In genomic region chr11:119356349-119357031, GRCh38 we compare ENCODE assay signal across 8 cellular contexts. TPM values are rescaled to one million over a fixed set of nuclear protein-coding genes. Genes with fewer than 3 reads are reported as not detected.
DNase-seq lines count a peak whose midpoint lies in the region; ATAC-seq and TF ChIP-seq lines count a peak whose summit lies in the region.

No MANE protein-coding gene starts in this region.

- H3F3A ChIP-seq in DOHH2 (ENCODE audit: control insufficient read depth, insufficient read depth), result 0 out of 2 replicates have a peak, but pooled peaks cover 5% of the 10 kb centered on the region

- no peaks in the 10 kb centered on the region for H4K20me1 ChIP-seq in DOHH2 (ENCODE audit: control insufficient read depth, insufficient read depth, low read depth, low read length)

- H3K27ac Mint-ChIP-seq in HFFc6, result peak overlapping the region; percentile 54
- H3K27ac Mint-ChIP-seq in activated CD8-positive, alpha-beta memory T cell treated with anti-CD3 and anti-CD28 coated beads, Interleukin-2, amount 10 ng/mL, durations not matched to agents 7 days and 5 days, result peak overlapping the region; percentile 60
- peak overlapping the region; percentile 63 to 89 for H3K27ac Mint-ChIP-seq in effector memory CD8-positive, alpha-beta T cell

- TF ChIP-seq CTCF in DOHH2 (IDR thresholded peaks at IDR 0.05; ENCODE audit: low read depth, low read length, poor library complexity, severe bottlenecking), result peak; percentile 97
- peak; percentile 96 for TF ChIP-seq CTCF in HFFc6 (IDR thresholded peaks at IDR 0.05)

- H3K4me3 ChIP-seq in DOHH2 (ENCODE audit: low read length), result peak overlapping the region; percentile 72

- peak; percentile 95 for ATAC-seq in activated CD8-positive, alpha-beta memory T cell treated with anti-CD3 and anti-CD28 coated beads, Interleukin-2, amount 10 ng/mL, durations not matched to agents 7 days and 5 days
- ATAC-seq in effector memory CD8-positive, alpha-beta T cell (replicated peaks), result peak; percentile 92
- ATAC-seq in GM18873 (IDR thresholded peaks at IDR 0.05; ENCODE audit: low FRiP score, unreplicated experiment), result no peak

- H3K4me2 ChIP-seq in DOHH2 (ENCODE audit: low read length), result peak overlapping the region; percentile 86

- no peaks in the 10 kb centered on the region for H3K36me3 Mint-ChIP-seq in HFFc6 (ENCODE audit: low read depth)
- H3K36me3 Mint-ChIP-seq in activated CD8-positive, alpha-beta memory T cell treated with anti-CD3 and anti-CD28 coated beads, Interleukin-2, amount 10 ng/mL, durations not matched to agents 7 days and 5 days, result no peaks in the 10 kb centered on the region
- H3K36me3 Mint-ChIP-seq in effector memory CD8-positive, alpha-beta T cell (ENCODE audit: insufficient read depth), result peaks cover 9% of the 10 kb centered on the region

- peak; percentile 65 for DNase-seq in HFFc6
- DNase-seq in NCI-H510A (lab: John Stamatoyannopoulos, UW), result peak; percentile 78
- peak; percentile 84 for DNase-seq in activated CD8-positive, alpha-beta memory T cell treated with anti-CD3 and anti-CD28 coated beads, Interleukin-2, amount 10 ng/mL, durations not matched to agents 7 days and 5 days
- DNase-seq in effector memory CD8-positive, alpha-beta T cell, result peak; percentile 63 to 76 (median 70)
- DNase-seq in mesenteric fat pad (ENCODE audit: low spot score), result peak; percentile 95
- DNase-seq in stimulated activated CD8-positive, alpha-beta memory T cell treated with anti-CD3 and anti-CD28 coated beads, Interleukin-2, amount 100 ng/mL, for 1 hour (ENCODE audit: low read depth in 2 of 2), result peak; percentile 39 to 53

- CTCF ChIA-PET in activated CD8-positive, alpha-beta memory T cell treated with anti-CD3 and anti-CD28 coated beads, Interleukin-2, amount 10 ng/mL, durations not matched to agents 7 days and 5 days (lab: Charles Lee), result interaction anchor here (0.6 to 8.9 kb wide), 44 partner anchors 8 to 461 kb away, joined by 3 to 318 read pairs (median 4); partner anchors contain the start of genes C1QTNF5, MFRP, NLRX1 and RNF26

- H3K79me2 ChIP-seq in DOHH2 (ENCODE audit: control insufficient read depth, low read length), result peaks cover 12% of the 10 kb centered on the region

- H3K4me1 Mint-ChIP-seq in HFFc6 (ENCODE audit: low read depth), result peaks cover 20% of the 10 kb centered on the region
- H3K4me1 Mint-ChIP-seq in activated CD8-positive, alpha-beta memory T cell treated with anti-CD3 and anti-CD28 coated beads, Interleukin-2, amount 10 ng/mL, durations not matched to agents 7 days and 5 days, result peaks cover 25% of the 10 kb centered on the region
- peaks cover 8 to 9% of the 10 kb centered on the region in 2 donors for H3K4me1 Mint-ChIP-seq in effector memory CD8-positive, alpha-beta T cell (ENCODE audit: low read depth in 2 of 2)

- peaks cover 58% of the 10 kb centered on the region for H3K36me3 ChIP-seq in DOHH2 (ENCODE audit: control insufficient read depth, low read length)

- H3K9me3 Mint-ChIP-seq in HFFc6, result no peaks in the 10 kb centered on the region
- H3K9me3 Mint-ChIP-seq in activated CD8-positive, alpha-beta memory T cell treated with anti-CD3 and anti-CD28 coated beads, Interleukin-2, amount 10 ng/mL, durations not matched to agents 7 days and 5 days (ENCODE audit: low read depth), result no peaks in the 10 kb centered on the region
- H3K9me3 Mint-ChIP-seq in effector memory CD8-positive, alpha-beta T cell, result no peaks in the 10 kb centered on the region

- no peaks in the 10 kb centered on the region for H3K27me3 ChIP-seq in DOHH2 (ENCODE audit: control insufficient read depth, low read length)

- H3K4me1 ChIP-seq in DOHH2 (ENCODE audit: control insufficient read depth, low read length), result peaks cover 51% of the 10 kb centered on the region

- no peak overlapping the region for H3K27ac ChIP-seq in DOHH2 (ENCODE audit: low read depth, low read length)

- no peaks in the 10 kb centered on the region for H3K9me2 ChIP-seq in DOHH2 (replicated peaks; ENCODE audit: control insufficient read depth, low read length)

- H3K9me3 ChIP-seq in DOHH2 (ENCODE audit: control insufficient read depth, insufficient read depth, low read length), result no peaks in the 10 kb centered on the region

- peak overlapping the region; percentile 91 for H3K4me3 Mint-ChIP-seq in HFFc6
- H3K4me3 Mint-ChIP-seq in activated CD8-positive, alpha-beta memory T cell treated with anti-CD3 and anti-CD28 coated beads, Interleukin-2, amount 10 ng/mL, durations not matched to agents 7 days and 5 days, result peak overlapping the region; percentile 77
- peak overlapping the region; percentile 86 to 88 for H3K4me3 Mint-ChIP-seq in effector memory CD8-positive, alpha-beta T cell

- H3K27me3 Mint-ChIP-seq in HFFc6 (ENCODE audit: insufficient read depth), result peaks cover 7% of the 10 kb centered on the region
- H3K27me3 Mint-ChIP-seq in activated CD8-positive, alpha-beta memory T cell treated with anti-CD3 and anti-CD28 coated beads, Interleukin-2, amount 10 ng/mL, durations not matched to agents 7 days and 5 days, result peaks cover 40% of the 10 kb centered on the region
- H3K27me3 Mint-ChIP-seq in effector memory CD8-positive, alpha-beta T cell, result peaks cover 32 to 67% of the 10 kb centered on the region in 2 donors

RNA-seq across cellular contexts. Expression of gene MFRP, which starts 10.0 kb away (rescaled TPM):
- not detected for total RNA-seq in HFFc6 (2021; fragmentation: NEBNext Ultra II Directional; extraction: Animal tissue kit (Norgen Biotek cat#: 25700))
- not detected for total RNA-seq in activated CD8-positive, alpha-beta memory T cell treated with anti-CD3 and anti-CD28 coated beads, Interleukin-2, amount 10 ng/mL, durations not matched to agents 7 days and 5 days
- not detected for total RNA-seq in mesenteric fat pad

RNA-seq across cellular contexts. Expression of gene C1QTNF5, which starts 15.8 kb away (rescaled TPM):
- total RNA-seq in HFFc6 (2021; fragmentation: NEBNext Ultra II Directional; extraction: Animal tissue kit (Norgen Biotek cat#: 25700)), result 10 to 100 TPM in 5 of 6 experiments, 1 to 10 TPM in 1; 8.2 to 16.1 (median 15.1) TPM
- total RNA-seq in activated CD8-positive, alpha-beta memory T cell treated with anti-CD3 and anti-CD28 coated beads, Interleukin-2, amount 10 ng/mL, durations not matched to agents 7 days and 5 days, result not detected
- 52.9 TPM for total RNA-seq in mesenteric fat pad

RNA-seq across cellular contexts. Expression of gene RNF26, which starts 22.2 kb away (rescaled TPM):
- 10 to 100 TPM; 48.6 to 63.5 (median 52.7) TPM for total RNA-seq in HFFc6 (2021; fragmentation: NEBNext Ultra II Directional; extraction: Animal tissue kit (Norgen Biotek cat#: 25700))
- 10 to 100 TPM; 38.7 to 42.1 TPM for total RNA-seq in activated CD8-positive, alpha-beta memory T cell treated with anti-CD3 and anti-CD28 coated beads, Interleukin-2, amount 10 ng/mL, durations not matched to agents 7 days and 5 days
- 20.6 TPM for total RNA-seq in mesenteric fat pad

RNA-seq across cellular contexts. Expression of gene USP2, which starts 25.0 kb away (rescaled TPM):
- under 1 TPM; 0.32 to 0.71 (median 0.49) TPM for total RNA-seq in HFFc6 (2021; fragmentation: NEBNext Ultra II Directional; extraction: Animal tissue kit (Norgen Biotek cat#: 25700))
- total RNA-seq in activated CD8-positive, alpha-beta memory T cell treated with anti-CD3 and anti-CD28 coated beads, Interleukin-2, amount 10 ng/mL, durations not matched to agents 7 days and 5 days, result under 1 TPM; 0.28 to 0.76 TPM
- total RNA-seq in mesenteric fat pad, result 4.2 TPM

RNA-seq across cellular contexts. Expression of gene MCAM, which starts 39.6 kb away (rescaled TPM):
- 1 to 10 TPM; 1.8 to 7.7 (median 6.9) TPM for total RNA-seq in HFFc6 (2021; fragmentation: NEBNext Ultra II Directional; extraction: Animal tissue kit (Norgen Biotek cat#: 25700))
- total RNA-seq in activated CD8-positive, alpha-beta memory T cell treated with anti-CD3 and anti-CD28 coated beads, Interleukin-2, amount 10 ng/mL, durations not matched to agents 7 days and 5 days, result 1 to 10 TPM; 2.5 to 3.9 TPM
- total RNA-seq in mesenteric fat pad, result 550 TPM

Comparison
In these comparisons a context has a peak if more than half of its experiments do, and no peak if none do; other contexts are left out.
1. RNA of gene C1QTNF5, which starts 15.8 kb away (total RNA-seq): 52.9 TPM in mesenteric fat pad (single experiment) and 8.2 to 16.1 TPM in HFFc6; not detected in activated CD8-positive, alpha-beta memory T cell treated with anti-CD3 and anti-CD28 coated beads, Interleukin-2, amount 10 ng/mL, durations not matched to agents 7 days and 5 days; every median in the first group is over 4 times any median in the second.
2. Peak in every context shown above with its lines, with median percentiles within 50 percentile points of each other: DNase-seq, H3K27ac Mint-ChIP-seq and H3K4me3 Mint-ChIP-seq.